In genomic region chr7:149529136-149529718, GRCh38 we compare ENCODE assay signal across 1 cellular context.
TF ChIP-seq lines count a peak whose summit lies in the region.

No MANE protein-coding gene starts in this region.

TF ChIP-seq in K562, 482 proteins besides CTCF, POLR2A, EP300 and RAD21 (continued from another document and continues in another):
- TF ChIP-seq XRCC5 (IDR thresholded peaks at IDR 0.05; ENCODE audit: low read depth, low read length) (peak; percentile 75; the same call in 1 of the 2 replicates), CSDE1 (IDR thresholded peaks at IDR 0.05) (no peak), MIER1 (IDR thresholded peaks at IDR 0.05; ENCODE audit: low read depth) (0 out of 2 replicates have a peak, but pooled peaks have one; percentile 29), RCOR1 (IDR thresholded peaks at IDR 0.05; ENCODE audit: borderline replicate concordance in 1 of 2, low read depth in 2 of 2, low read length in 2 of 2) (peak in 1 of 2 experiments; percentile 63; a peak in 1 of 4 replicates), CREM (IDR thresholded peaks at IDR 0.05; ENCODE audit: low read depth) (0 out of 2 replicates have a peak, but pooled peaks have one; percentile 44), SMAD3 (CRISPR knock-in tag; conservative IDR thresholded peaks at IDR 0.05) (0 out of 2 replicates have a peak, but pooled peaks have one; percentile 20), SIRT6 (IDR thresholded peaks at IDR 0.05; ENCODE audit: low read depth, low read length) (no peak), MYNN (IDR thresholded peaks at IDR 0.05) (peak; percentile 69; the same call in 1 of the 2 replicates), MYNN (CRISPR knock-in tag; IDR thresholded peaks at IDR 0.05) (no peak), SETDB1 (IDR thresholded peaks at IDR 0.05; ENCODE audit: low read length) (peak; percentile 98), CTBP1 (IDR thresholded peaks at IDR 0.05; ENCODE audit: borderline replicate concordance) (0 out of 2 replicates have a peak, but pooled peaks have one; percentile 24), ZNF280A (IDR thresholded peaks at IDR 0.05; ENCODE audit: low read depth, partially characterized antibody) (peak; percentile 98), MTF1 (CRISPR knock-in tag; IDR thresholded peaks at IDR 0.05; ENCODE audit: borderline replicate concordance) (no peak), ZNF354B (CRISPR knock-in tag; IDR thresholded peaks at IDR 0.05) (0 out of 2 replicates have a peak, but pooled peaks have one; percentile 28), TEAD4 (IDR thresholded peaks at IDR 0.05; ENCODE audit: low read length) (no peak), TEAD4 (CRISPR knock-in tag; IDR thresholded peaks at IDR 0.05; ENCODE audit: borderline replicate concordance) (no peak), MAZ (CRISPR knock-in tag; conservative IDR thresholded peaks at IDR 0.05 in 1 of 2, IDR thresholded peaks at IDR 0.05 in 1 of 2) (no peak), CBX1 (IDR thresholded peaks at IDR 0.05; ENCODE audit: low read depth) (peak; percentile 100), HDAC6 (IDR thresholded peaks at IDR 0.05; ENCODE audit: low read depth, low read length) (peak; percentile 92; the same call in 1 of the 2 replicates), EHMT2 (IDR thresholded peaks at IDR 0.05) (peak; percentile 86), DIDO1 (tag; IDR thresholded peaks at IDR 0.05; ENCODE audit: low read depth) (no peak), BCL6 (CRISPR knock-in tag; IDR thresholded peaks at IDR 0.05) (0 out of 2 replicates have a peak, but pooled peaks have one; percentile 13), PRDM10 (IDR thresholded peaks at IDR 0.05; ENCODE audit: partially characterized antibody) (peak; percentile 41), HNRNPH1 (optimal IDR thresholded peaks at IDR 0.05; ENCODE audit: low read depth, low read length) (no peak), ZNF280B (CRISPR knock-in tag; IDR thresholded peaks at IDR 0.05) (peak; percentile 98), MGA (IDR thresholded peaks at IDR 0.05) (no peak), CBX3 (IDR thresholded peaks at IDR 0.05; ENCODE audit: borderline replicate concordance in 1 of 2, low read length in 2 of 2) (peak; percentile 100)
- TF ChIP-seq, protein P1, sequence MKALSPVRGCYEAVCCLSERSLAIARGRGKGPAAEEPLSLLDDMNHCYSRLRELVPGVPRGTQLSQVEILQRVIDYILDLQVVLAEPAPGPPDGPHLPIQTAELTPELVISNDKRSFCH (CRISPR knock-in tag; IDR thresholded peaks at IDR 0.05): no peak
- TF ChIP-seq, protein P1 (tag; IDR thresholded peaks at IDR 0.05): 0 out of 2 replicates have a peak, but pooled peaks have one; percentile 29
- TF ChIP-seq, protein P2, sequence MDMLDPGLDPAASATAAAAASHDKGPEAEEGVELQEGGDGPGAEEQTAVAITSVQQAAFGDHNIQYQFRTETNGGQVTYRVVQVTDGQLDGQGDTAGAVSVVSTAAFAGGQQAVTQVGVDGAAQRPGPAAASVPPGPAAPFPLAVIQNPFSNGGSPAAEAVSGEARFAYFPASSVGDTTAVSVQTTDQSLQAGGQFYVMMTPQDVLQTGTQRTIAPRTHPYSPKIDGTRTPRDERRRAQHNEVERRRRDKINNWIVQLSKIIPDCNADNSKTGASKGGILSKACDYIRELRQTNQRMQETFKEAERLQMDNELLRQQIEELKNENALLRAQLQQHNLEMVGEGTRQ (CRISPR knock-in tag; IDR thresholded peaks at IDR 0.05): no peak
- TF ChIP-seq, protein P3, sequence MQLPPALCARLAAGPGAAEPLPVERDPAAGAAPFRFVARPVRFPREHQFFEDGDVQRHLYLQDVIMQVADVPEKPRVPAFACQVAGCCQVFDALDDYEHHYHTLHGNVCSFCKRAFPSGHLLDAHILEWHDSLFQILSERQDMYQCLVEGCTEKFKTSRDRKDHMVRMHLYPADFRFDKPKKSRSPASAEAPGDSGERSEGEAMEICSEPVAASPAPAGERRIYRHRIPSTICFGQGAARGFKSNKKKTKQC (CRISPR knock-in tag; IDR thresholded peaks at IDR 0.05): no peak
- TF ChIP-seq, protein P4, sequence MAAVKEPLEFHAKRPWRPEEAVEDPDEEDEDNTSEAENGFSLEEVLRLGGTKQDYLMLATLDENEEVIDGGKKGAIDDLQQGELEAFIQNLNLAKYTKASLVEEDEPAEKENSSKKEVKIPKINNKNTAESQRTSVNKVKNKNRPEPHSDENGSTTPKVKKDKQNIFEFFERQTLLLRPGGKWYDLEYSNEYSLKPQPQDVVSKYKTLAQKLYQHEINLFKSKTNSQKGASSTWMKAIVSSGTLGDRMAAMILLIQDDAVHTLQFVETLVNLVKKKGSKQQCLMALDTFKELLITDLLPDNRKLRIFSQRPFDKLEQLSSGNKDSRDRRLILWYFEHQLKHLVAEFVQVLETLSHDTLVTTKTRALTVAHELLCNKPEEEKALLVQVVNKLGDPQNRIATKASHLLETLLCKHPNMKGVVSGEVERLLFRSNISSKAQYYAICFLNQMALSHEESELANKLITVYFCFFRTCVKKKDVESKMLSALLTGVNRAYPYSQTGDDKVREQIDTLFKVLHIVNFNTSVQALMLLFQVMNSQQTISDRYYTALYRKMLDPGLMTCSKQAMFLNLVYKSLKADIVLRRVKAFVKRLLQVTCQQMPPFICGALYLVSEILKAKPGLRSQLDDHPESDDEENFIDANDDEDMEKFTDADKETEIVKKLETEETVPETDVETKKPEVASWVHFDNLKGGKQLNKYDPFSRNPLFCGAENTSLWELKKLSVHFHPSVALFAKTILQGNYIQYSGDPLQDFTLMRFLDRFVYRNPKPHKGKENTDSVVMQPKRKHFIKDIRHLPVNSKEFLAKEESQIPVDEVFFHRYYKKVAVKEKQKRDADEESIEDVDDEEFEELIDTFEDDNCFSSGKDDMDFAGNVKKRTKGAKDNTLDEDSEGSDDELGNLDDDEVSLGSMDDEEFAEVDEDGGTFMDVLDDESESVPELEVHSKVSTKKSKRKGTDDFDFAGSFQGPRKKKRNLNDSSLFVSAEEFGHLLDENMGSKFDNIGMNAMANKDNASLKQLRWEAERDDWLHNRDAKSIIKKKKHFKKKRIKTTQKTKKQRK (IDR thresholded peaks at IDR 0.05; ENCODE audit: borderline replicate concordance, low read depth, low read length): peak; percentile 78
